Comparison of ENCODE assay signal across 10 cellular contexts in the genomic region with DNA sequence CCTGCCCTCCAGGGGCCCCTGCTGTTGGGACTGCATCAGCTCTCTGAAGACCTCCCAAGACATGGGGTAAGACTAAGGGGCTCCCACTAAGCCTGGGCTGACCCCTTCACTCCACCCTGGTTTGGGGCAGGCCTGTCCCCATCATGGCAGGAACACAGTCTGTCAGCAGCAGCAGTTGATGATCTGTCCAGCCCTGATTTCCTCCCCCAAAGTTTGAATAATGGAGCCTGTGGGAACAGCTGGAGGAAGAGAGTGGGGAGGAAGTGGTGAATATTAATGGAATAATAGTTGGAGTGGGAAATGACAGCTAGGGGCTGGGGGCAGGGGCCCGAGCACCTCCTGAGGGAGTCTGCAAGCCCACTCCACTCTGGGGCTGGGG. TPM values are rescaled to one million over a fixed set of nuclear protein-coding genes. Genes with fewer than 3 reads are reported as not detected.
DNase-seq lines count a peak whose midpoint lies in the region; ATAC-seq and TF ChIP-seq lines count a peak whose summit lies in the region.
"Had no signal": no experiment of that assay in that cellular context is flagged by ENCODE, and none has a peak within 500 bp of the region (broad histone marks: within the 10 kb centered on the region; RNA-seq: fewer than 3 reads in every experiment).

No MANE protein-coding gene starts in this region.

- H3K4me2 ChIP-seq in fibroblast of lung (ENCODE audit: extremely low read depth, insufficient read depth, low read length) (peak overlapping the region; percentile 66), trophoblast cell (ENCODE audit: low read length) (peak overlapping the region; percentile 58)

- peak overlapping the region; percentile 42 to 94 (median 89) for H3K4me3 Mint-ChIP-seq in CD8-positive, alpha-beta memory T cell
- H3K4me3 Mint-ChIP-seq in T-cell, result peak overlapping the region; percentile 9 to 96 (median 84)

- TF ChIP-seq CTCF in fibroblast of lung (conservative IDR thresholded peaks at IDR 0.05 in 1 of 2, IDR thresholded peaks at IDR 0.05 in 1 of 2; ENCODE audit: low read depth in 1 of 2, low read length in 2 of 2) (no peak), lower leg skin (IDR thresholded peaks at IDR 0.05) (no peak)

- no peak overlapping the region for H3K14ac ChIP-seq in trophoblast cell (ENCODE audit: low read length)

- no peak overlapping the region for H4K8ac ChIP-seq in trophoblast cell (ENCODE audit: low read depth, low read length)

- CTCF ChIA-PET in CD8-positive, alpha-beta memory T cell (lab: Charles Lee), result interaction anchor here (1.2 to 1.7 kb wide), 2 partner anchors 21 to 140 kb away, joined by 4 to 8 read pairs; no protein-coding TSS in a partner anchor
- CTCF ChIA-PET in T-cell (lab: Charles Lee), result interaction anchor here in 1 of 2 donors (0.8 to 2.4 kb wide), 2 partner anchors 11 to 64 kb away, joined by 3 to 7 read pairs; partner anchors contain the start of genes B9D2 and DMAC2

- H3K9me3 ChIP-seq in CD8-positive, alpha-beta memory T cell (ENCODE audit: low read length), result no peaks in the 10 kb centered on the region
- H3K9me3 ChIP-seq in fibroblast of lung (ENCODE audit: control insufficient read depth, insufficient read depth, low read depth, low read length), result no peaks in the 10 kb centered on the region
- H3K9me3 ChIP-seq in trophoblast cell (ENCODE audit: insufficient read depth, low read depth, low read length), result peaks cover 4% of the 10 kb centered on the region

- H3K18ac ChIP-seq in trophoblast cell (ENCODE audit: low read length), result no peak overlapping the region

- intact Hi-C loops in lower leg skin (cut with DNase I; ENCODE audit: low total_unique reads), result no loop called here

- no peaks in the 10 kb centered on the region for H3K27me3 Mint-ChIP-seq in CD8-positive, alpha-beta memory T cell
- no peaks in the 10 kb centered on the region for H3K27me3 Mint-ChIP-seq in T-cell

- H3K4ac ChIP-seq in trophoblast cell (ENCODE audit: low read depth, low read length), result no peak overlapping the region

- no peak overlapping the region for H2BK5ac ChIP-seq in trophoblast cell (ENCODE audit: low read depth, low read length, poor library complexity)

- no peak overlapping the region for H4K12ac ChIP-seq in trophoblast cell (ENCODE audit: low read depth, low read length)

- peaks cover 17% of the 10 kb centered on the region for H3K4me1 ChIP-seq in CD8-positive, alpha-beta memory T cell (ENCODE audit: insufficient read depth, low read length)
- H3K4me1 ChIP-seq in fibroblast of lung (ENCODE audit: control insufficient read depth, extremely low read depth, insufficient read depth, low read length) (peaks cover 9% of the 10 kb centered on the region), trophoblast cell (ENCODE audit: control insufficient read depth in 1 of 2, insufficient read depth in 2 of 2, low read length in 2 of 2) (peaks cover 14% of the 10 kb centered on the region in 2 experiments)

- POLR2A ChIA-PET in CD8-positive, alpha-beta memory T cell (lab: Charles Lee), result interaction anchor here (0.5 to 0.8 kb wide), 2 partner anchors 23 to 80 kb away, joined by 3 read pairs; no protein-coding TSS in a partner anchor
- POLR2A ChIA-PET in T-cell (lab: Charles Lee), result interaction anchor here in 1 of 2 donors (0.6 kb wide), 1 partner anchor 10 kb away, joined by 3 read pairs; no protein-coding TSS in a partner anchor

- no peak overlapping the region for H2AFZ ChIP-seq in fibroblast of lung (ENCODE audit: low read length)
- H2AFZ ChIP-seq in trophoblast cell (ENCODE audit: insufficient read depth, low read length, poor library complexity), result no peak overlapping the region

- peaks cover 32 to 50% (median 48%) of the 10 kb centered on the region in 3 donors for H3K4me1 Mint-ChIP-seq in CD8-positive, alpha-beta memory T cell
- peaks cover 23 to 35% (median 33%) of the 10 kb centered on the region in 3 donors for H3K4me1 Mint-ChIP-seq in T-cell

- H3K79me2 ChIP-seq in fibroblast of lung (ENCODE audit: control insufficient read depth, insufficient read depth, low read length) (no peaks in the 10 kb centered on the region), trophoblast cell (ENCODE audit: control insufficient read depth, insufficient read depth, low read length, poor library complexity) (peaks cover 3% of the 10 kb centered on the region)

- H2AK5ac ChIP-seq in trophoblast cell (ENCODE audit: low read length), result no peak overlapping the region

- TF ChIP-seq POLR2A in lower leg skin (IDR thresholded peaks at IDR 0.05), result no peak

- peak overlapping the region; percentile 59 for H3K4me3 ChIP-seq in CD8-positive, alpha-beta memory T cell (ENCODE audit: low read length)
- H3K4me3 ChIP-seq in fibroblast of lung (replicated peaks in 1 of 4; ENCODE audit: control extremely low read depth in 1 of 4, insufficient read depth in 1 of 4, low read depth in 3 of 4, low read length in 4 of 4) (peak overlapping the region in 1 of 4 experiments; percentile 60), trophoblast cell (ENCODE audit: low read depth, low read length) (no peak overlapping the region), lower leg skin (ENCODE audit: low read depth, poor library complexity, severe bottlenecking) (no peak overlapping the region)

- no peak overlapping the region for H3K23ac ChIP-seq in trophoblast cell (ENCODE audit: low read length)

- H3K9ac ChIP-seq in fibroblast of lung (ENCODE audit: insufficient read depth, low read length) (no peak overlapping the region), trophoblast cell (ENCODE audit: low read length) (no peak overlapping the region)

- no peak overlapping the region for H2BK12ac ChIP-seq in trophoblast cell (ENCODE audit: low read length)

- H3K27ac Mint-ChIP-seq in CD8-positive, alpha-beta memory T cell, result peak overlapping the region; percentile 54 to 98 (median 82)
- peak overlapping the region; percentile 80 to 84 for H3K27ac Mint-ChIP-seq in T-cell

- H3K36me3 ChIP-seq in CD8-positive, alpha-beta memory T cell (ENCODE audit: insufficient read depth, low read length), result peaks cover 16% of the 10 kb centered on the region
- H3K36me3 ChIP-seq in fibroblast of lung (ENCODE audit: control insufficient read depth, insufficient read depth, low read length), result peaks cover 21% of the 10 kb centered on the region
- peaks cover 43 to 50% of the 10 kb centered on the region in 2 experiments for H3K36me3 ChIP-seq in trophoblast cell (ENCODE audit: control insufficient read depth in 1 of 2, insufficient read depth in 2 of 2, low read length in 2 of 2)

- H2BK120ac ChIP-seq in trophoblast cell (ENCODE audit: insufficient read depth, low read length, poor library complexity), result no peak overlapping the region

- H3K36me3 Mint-ChIP-seq in CD8-positive, alpha-beta memory T cell, result peaks cover 6 to 51% (median 7%) of the 10 kb centered on the region in 3 donors
- peaks cover 18% of the 10 kb centered on the region for H3K36me3 Mint-ChIP-seq in T-cell

- no peaks in the 10 kb centered on the region for H3K27me3 ChIP-seq in CD8-positive, alpha-beta memory T cell (ENCODE audit: insufficient read depth, low read length, poor library complexity, severe bottlenecking)
- H3K27me3 ChIP-seq in fibroblast of lung (ENCODE audit: control insufficient read depth, insufficient read depth, low read length) (no peaks in the 10 kb centered on the region), trophoblast cell (ENCODE audit: insufficient read depth, low read length) (no peaks in the 10 kb centered on the region)

- peaks cover 7% of the 10 kb centered on the region for H3K79me1 ChIP-seq in trophoblast cell (ENCODE audit: low read length)

- ATAC-seq in T-cell (replicated peaks in 1 of 4) (no peak), GM21529 (IDR thresholded peaks at IDR 0.05; ENCODE audit: unreplicated experiment) (no peak)

- DNase-seq in CD8-positive, alpha-beta memory T cell, result no peak
- DNase-seq in T-cell (no peak), fibroblast of lung (ENCODE audit: low read depth in 2 of 2) (no peak), trophoblast cell (no peak), lower leg skin (ENCODE audit: low spot score in 2 of 2) (no peak), EL (no peak), HuH-7.5 (ENCODE audit: low spot score) (no peak)

- H3K27ac ChIP-seq in CD8-positive, alpha-beta memory T cell (ENCODE audit: low read depth, low read length), result peak overlapping the region; percentile 59
- H3K27ac ChIP-seq in fibroblast of lung (ENCODE audit: insufficient read depth, low read length) (no peak overlapping the region), trophoblast cell (ENCODE audit: low read depth, low read length) (no peak overlapping the region)

- H4K20me1 ChIP-seq in fibroblast of lung (ENCODE audit: control insufficient read depth, extremely low read depth, insufficient read depth, low read length), result no peaks in the 10 kb centered on the region

- no peak overlapping the region for H4K91ac ChIP-seq in trophoblast cell (ENCODE audit: low read depth, low read length)

- no CpG with 5 or more reads among the region's 1 CpG for WGBS in trophoblast cell (ENCODE audit: extremely low coverage, insufficient coverage, insufficient read length)
- 54 to 77% methylated on average over 1 of the region's 1 CpG for WGBS in lower leg skin, 2 donors

- no peaks in the 10 kb centered on the region for H3K9me3 Mint-ChIP-seq in CD8-positive, alpha-beta memory T cell
- no peaks in the 10 kb centered on the region for H3K9me3 Mint-ChIP-seq in T-cell

RNA-seq across cellular contexts. Expression of gene B3GNT8, which starts 1.3 kb away (rescaled TPM):
- under 1 TPM; 0.66 to 0.91 TPM for total RNA-seq in CD8-positive, alpha-beta memory T cell
- 11.1 TPM for polyA plus RNA-seq in CD8-positive, alpha-beta memory T cell
- 1 to 10 TPM in 4 of 5 donors, under 1 TPM in 1; 0.76 to 5.0 (median 1.3) TPM for total RNA-seq in T-cell
- total RNA-seq in fibroblast of lung, result 1.3 and 3.5 TPM in 2 replicates
- 0.30 and 0.54 TPM in 2 replicates for polyA plus RNA-seq in fibroblast of lung
- 1.5 and 3.2 TPM in 2 replicates for polyA plus RNA-seq in fibroblast of lung (2012)
- 0.26 and 0.79 TPM in 2 replicates for polyA minus RNA-seq in fibroblast of lung (ENCODE audit: low replicate concordance)
- 2.6 and 2.9 TPM in 2 replicates for polyA plus RNA-seq in trophoblast cell (2013)
- 10 to 100 TPM in 3 of 4 donors, 1 to 10 TPM in 1; 9.2 to 33.3 (median 16.7) TPM for total RNA-seq in lower leg skin

RNA-seq across cellular contexts. Expression of gene DMAC2, which starts 11.2 kb away (rescaled TPM):
- total RNA-seq in CD8-positive, alpha-beta memory T cell, result 10 to 100 TPM; 74.1 to 76.2 TPM
- 56.8 TPM for polyA plus RNA-seq in CD8-positive, alpha-beta memory T cell
- 10 to 100 TPM; 19.5 to 33.9 (median 24.7) TPM for total RNA-seq in T-cell
- 29.5 and 31.0 TPM in 2 replicates for total RNA-seq in fibroblast of lung
- 52.3 and 65.1 TPM in 2 replicates for polyA plus RNA-seq in fibroblast of lung
- polyA plus RNA-seq in fibroblast of lung (2012), result 42.0 and 56.8 TPM in 2 replicates
- polyA minus RNA-seq in fibroblast of lung (ENCODE audit: low replicate concordance), result 48.9 and 62.2 TPM in 2 replicates
- polyA plus RNA-seq in trophoblast cell (2013), result 48.6 and 50.5 TPM in 2 replicates
- 10 to 100 TPM; 34.8 to 49.8 (median 35.7) TPM for total RNA-seq in lower leg skin

RNA-seq across cellular contexts. Expression of gene ERICH4, which starts 14.5 kb away (rescaled TPM):
- total RNA-seq in CD8-positive, alpha-beta memory T cell, result not detected
- polyA plus RNA-seq in CD8-positive, alpha-beta memory T cell, result not detected
- total RNA-seq in T-cell (under 1 TPM in 2 of 5 donors, not detected in 3; 0.29 to 0.55 TPM), fibroblast of lung (not detected in 2 replicates), lower leg skin (not detected)
- polyA plus RNA-seq in fibroblast of lung, result not detected in 2 replicates
- polyA plus RNA-seq in fibroblast of lung (2012), result not detected in 2 replicates
- not detected in 2 replicates for polyA minus RNA-seq in fibroblast of lung (ENCODE audit: low replicate concordance)
- polyA plus RNA-seq in trophoblast cell (2013), result not detected in 2 replicates
- total RNA-seq: kidney epithelial cell had no signal
- polyA plus RNA-seq: adipose tissue had no signal

RNA-seq across cellular contexts. Expression of gene BCKDHA, which starts 30.9 kb away (rescaled TPM):
- total RNA-seq in CD8-positive, alpha-beta memory T cell, result 10 to 100 TPM; 18.5 to 23.5 TPM
- 52.1 TPM for polyA plus RNA-seq in CD8-positive, alpha-beta memory T cell
- total RNA-seq in T-cell (10 to 100 TPM; 13.0 to 28.6 (median 27.0) TPM), fibroblast of lung (30.0 and 30.7 TPM in 2 replicates), lower leg skin (100 to 1,000 TPM in 1 of 4 donors, 10 to 100 TPM in 3; 64.3 to 116 (median 70.1) TPM)
- 11.2 and 15.1 TPM in 2 replicates for polyA plus RNA-seq in fibroblast of lung
- 20.0 and 22.3 TPM in 2 replicates for polyA plus RNA-seq in fibroblast of lung (2012)
- polyA minus RNA-seq in fibroblast of lung (ENCODE audit: low replicate concordance), result 7.1 and 19.5 TPM in 2 replicates
- polyA plus RNA-seq in trophoblast cell (2013), result 26.2 and 26.4 TPM in 2 replicates

RNA-seq across cellular contexts. Expression of gene EXOSC5, which starts 31.3 kb away (rescaled TPM):
- total RNA-seq in CD8-positive, alpha-beta memory T cell, result 10 to 100 TPM; 48.5 to 52.3 TPM
- polyA plus RNA-seq in CD8-positive, alpha-beta memory T cell, result 49.5 TPM
- total RNA-seq in T-cell (10 to 100 TPM; 12.4 to 32.8 (median 27.1) TPM), fibroblast of lung (10.7 and 14.1 TPM in 2 replicates), lower leg skin (10 to 100 TPM; 28.6 to 34.5 (median 28.9) TPM)
- polyA plus RNA-seq in fibroblast of lung, result 5.0 and 10.0 TPM in 2 replicates
- 8.0 and 16.1 TPM in 2 replicates for polyA plus RNA-seq in fibroblast of lung (2012)
- 4.2 and 6.1 TPM in 2 replicates for polyA minus RNA-seq in fibroblast of lung (ENCODE audit: low replicate concordance)
- 8.1 and 8.4 TPM in 2 replicates for polyA plus RNA-seq in trophoblast cell (2013)
